ENCODE assay signal across 8 cellular contexts in the genomic region with DNA sequence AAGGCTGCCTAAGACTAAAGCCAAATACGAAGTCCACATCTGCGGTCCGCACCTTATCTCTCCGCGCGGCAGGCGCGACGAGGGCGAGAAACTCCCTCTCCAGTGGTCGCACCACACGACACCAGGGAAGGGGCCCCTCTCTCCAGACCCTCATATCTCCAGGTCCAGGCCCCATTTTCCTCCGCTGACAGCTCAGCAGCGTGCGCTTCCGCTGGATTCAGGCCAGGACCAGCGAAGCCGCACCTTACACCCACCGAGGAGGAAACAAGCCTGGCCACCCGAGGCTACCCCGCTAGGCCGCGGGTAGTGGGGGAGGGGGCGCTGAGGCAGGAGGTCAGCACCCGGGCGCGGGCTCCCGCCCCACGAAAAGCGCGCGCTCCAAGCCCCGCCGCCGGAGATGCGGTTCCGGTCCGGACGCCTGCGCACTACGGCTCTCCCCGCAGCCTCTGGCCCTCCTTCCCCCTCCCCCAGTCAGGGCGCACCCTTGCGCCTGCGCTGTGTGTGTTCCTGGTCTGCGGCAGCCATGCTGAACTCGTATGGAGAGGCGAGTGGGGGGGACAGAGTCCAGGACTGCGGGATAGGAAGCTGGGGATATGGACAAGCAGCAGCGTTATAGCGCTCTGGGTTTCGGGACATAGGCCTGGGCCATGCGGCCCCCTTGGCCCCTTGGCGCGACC. TPM values are rescaled to one million over a fixed set of nuclear protein-coding genes. Genes with fewer than 3 reads are reported as not detected.
DNase-seq lines count a peak whose midpoint lies in the region; ATAC-seq and TF ChIP-seq lines count a peak whose summit lies in the region.

Gene BRD2 (plus strand): TSS at position 502 of the 677 bp plus-strand sequence. CDS start 4,305 bp downstream, outside the sequence.

- DNase-seq in CD14-positive monocyte (ENCODE audit: low spot score) (peak; percentile 97), mesothelial cell of epicardium (ENCODE audit: low spot score in 2 of 2, unreplicated experiment in 2 of 2) (peak; percentile 94 to 95)
- peak; percentile 95 for DNase-seq in activated CD8-positive, alpha-beta memory T cell treated with anti-CD3 and anti-CD28 coated beads, Interleukin-2, amount 50 U/mL, for 4 hours
- DNase-seq in stimulated activated CD8-positive, alpha-beta memory T cell treated with anti-CD3 and anti-CD28 coated beads, Interleukin-15, amount 100 ng/mL, for 4 hours (ENCODE audit: low read depth in 2 of 2), result peak; percentile 93 to 94

- H3K4me1 Mint-ChIP-seq in CD14-positive monocyte (peaks cover 41% of the 10 kb centered on the region), mesothelial cell of epicardium (peaks cover 32% of the 10 kb centered on the region)

- H3K4me3 Mint-ChIP-seq in CD14-positive monocyte (peak within 1 kb of the TSS; percentile 98 to 100), mesothelial cell of epicardium (peak within 1 kb of the TSS; percentile 91)

- H3K4me1 ChIP-seq in HUES6 (ENCODE audit: control insufficient read depth, insufficient read depth, low read length), result peaks cover 10% of the 10 kb centered on the region
- peaks cover 57% of the 10 kb centered on the region for H3K4me1 ChIP-seq in OCI-LY1 (ENCODE audit: insufficient read depth, low read length, severe bottlenecking)

- H3K9me3 ChIP-seq in HUES6 (ENCODE audit: control insufficient read depth, insufficient read depth, low read depth, low read length) (no peaks in the 10 kb centered on the region), OCI-LY1 (ENCODE audit: low read length) (no peaks in the 10 kb centered on the region)

- in situ Hi-C loops in endometrial microvascular endothelial cells (cut with HindIII; ENCODE audit: inconsistent ontology term, low pct_unique_long_range_greater_than_20kb, low sequenced_read_pairs), result no loop called here

- peak; percentile 31 for ATAC-seq in GM19467 (IDR thresholded peaks at IDR 0.05; ENCODE audit: unreplicated experiment)

- peak within 1 kb of the TSS; percentile 93 for H3K4me2 ChIP-seq in OCI-LY1 (ENCODE audit: low read length)

- H3K27me3 Mint-ChIP-seq in CD14-positive monocyte (ENCODE audit: low read depth in 3 of 3) (peaks cover 0 to 10% (median 2%) of the 10 kb centered on the region in 3 donors), mesothelial cell of epicardium (ENCODE audit: low read depth) (no peaks in the 10 kb centered on the region)

- H3K9me2 ChIP-seq in OCI-LY1 (ENCODE audit: low read depth, low read length), result no peaks in the 10 kb centered on the region

- H3K4me3 ChIP-seq in HUES6 (ENCODE audit: low read depth, low read length) (peak within 1 kb of the TSS; percentile 98), OCI-LY1 (ENCODE audit: low read depth, low read length, poor library complexity, severe bottlenecking) (peak within 1 kb of the TSS; percentile 97)

- H3K27ac Mint-ChIP-seq in CD14-positive monocyte (peak within 1 kb of the TSS; percentile 98 to 100 (median 99)), mesothelial cell of epicardium (peak within 1 kb of the TSS; percentile 100)

- TF ChIP-seq CTCF in CD14-positive monocyte (IDR thresholded peaks at IDR 0.05) (no peak), OCI-LY1 (IDR thresholded peaks at IDR 0.05; ENCODE audit: low read length) (no peak), mesothelial cell of epicardium (IDR thresholded peaks at IDR 0.05; ENCODE audit: unreplicated experiment) (no peak)

- peaks cover 16% of the 10 kb centered on the region for H3K36me3 ChIP-seq in HUES6 (ENCODE audit: control insufficient read depth, insufficient read depth, low read length)
- peaks cover 25% of the 10 kb centered on the region for H3K36me3 ChIP-seq in OCI-LY1 (ENCODE audit: insufficient read depth, low read length)

- H2AFZ ChIP-seq in OCI-LY1 (ENCODE audit: low read length), result no peak within 1 kb of the TSS

- H3K27me3 ChIP-seq in HUES6 (ENCODE audit: control insufficient read depth, insufficient read depth, low read length) (no peaks in the 10 kb centered on the region), OCI-LY1 (ENCODE audit: insufficient read depth, low read length) (no peaks in the 10 kb centered on the region)

- H3K79me2 ChIP-seq in OCI-LY1 (ENCODE audit: insufficient read depth, low read length), result peaks cover 12% of the 10 kb centered on the region

- H3K9me3 Mint-ChIP-seq in CD14-positive monocyte (peaks cover 0 to 9% (median 0%) of the 10 kb centered on the region in 7 donors), mesothelial cell of epicardium (no peaks in the 10 kb centered on the region)

- peaks cover 7 to 14% of the 10 kb centered on the region in 2 donors for H3K36me3 Mint-ChIP-seq in CD14-positive monocyte
- peaks cover 10% of the 10 kb centered on the region for H3K36me3 Mint-ChIP-seq in mesothelial cell of epicardium

- H3K9ac ChIP-seq in HUES6 (ENCODE audit: low read length), result peak within 1 kb of the TSS; percentile 100
- H3K9ac ChIP-seq in OCI-LY1 (ENCODE audit: low read length), result peak within 1 kb of the TSS; percentile 99

- intact Hi-C loops in CD14-positive monocyte (cut with micrococcal nuclease), result loop anchor here in 1 of 2 donors (2.0 kb wide), 1 partner anchor 15 kb away; the partner anchor contains the start of gene HLA-DMA

- H3K27ac ChIP-seq in HUES6 (ENCODE audit: low read depth, low read length), result peak within 1 kb of the TSS; percentile 99
- H3K27ac ChIP-seq in OCI-LY1 (ENCODE audit: low read depth, low read length, poor library complexity, severe bottlenecking), result peak within 1 kb of the TSS; percentile 99

- H3F3A ChIP-seq in OCI-LY1 (ENCODE audit: insufficient read depth, low read length), result no peaks in the 10 kb centered on the region; the same call in none of the 2 replicates

- H4K20me1 ChIP-seq in OCI-LY1 (ENCODE audit: insufficient read depth, low read length), result no peaks in the 10 kb centered on the region

RNA-seq across cellular contexts. Expression of gene BRD2, which starts in this region (rescaled TPM):
- polyA plus RNA-seq in CD14-positive monocyte, result 10 to 100 TPM in 1 of 2 donors, 1 to 10 TPM in 1; 9.6 to 21.7 TPM
- total RNA-seq in endometrial microvascular endothelial cells (ENCODE audit: inconsistent ontology term) (105 TPM), mesothelial cell of epicardium (235 to 261 TPM (median 246 TPM) in 3 replicates)

Comparison
In these comparisons a context has a peak if more than half of its experiments do, and no peak if none do; other contexts are left out.
1. Peak in every context shown above with its lines: DNase-seq, ATAC-seq, H3K4me3 ChIP-seq and H3K27ac ChIP-seq.